Comparison of ENCODE assay signal across 34 cellular contexts in the genomic region with DNA sequence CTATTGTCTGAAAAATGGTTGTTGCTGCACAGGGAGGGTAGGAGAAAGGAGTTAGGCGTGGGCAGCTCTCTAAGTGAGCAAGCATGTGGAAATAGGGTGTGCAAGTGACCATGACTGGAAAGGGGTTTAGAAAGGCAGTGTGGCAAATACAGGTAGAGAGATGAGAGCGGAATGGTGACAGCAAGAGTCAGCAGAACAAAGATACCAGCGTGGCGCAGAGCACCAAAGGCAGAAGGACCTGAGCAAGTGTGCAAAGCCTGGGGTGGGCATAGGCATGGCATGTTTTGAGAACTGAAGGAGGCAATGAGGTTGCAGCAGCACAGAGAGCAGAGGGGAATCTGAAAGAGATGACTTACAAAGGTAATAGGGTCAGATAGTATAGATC. TPM values are rescaled to one million over a fixed set of nuclear protein-coding genes. Genes with fewer than 3 reads are reported as not detected.
"Had no signal": no experiment of that assay in that cellular context is flagged by ENCODE, and none has a peak within 500 bp of the region (broad histone marks: within the 10 kb centered on the region; RNA-seq: fewer than 3 reads in every experiment).

No MANE protein-coding gene starts in this region.

- ATAC-seq: activated CD4-positive, alpha-beta T cell treated with anti-CD3 and anti-CD28 coated beads for 36 hours; activated CD4-positive, CD25-positive, alpha-beta regulatory T cell treated with anti-CD3 and anti-CD28 coated beads, Interleukin-2, amount 50 U/mL, for 24 hours; activated CD8-positive, alpha-beta T cell treated with anti-CD3 and anti-CD28 coated beads, Interleukin-2, amount 10 ng/mL, durations not matched to agents 7 days and 5 days; activated naive CD4-positive, alpha-beta T cell treated with anti-CD3 and anti-CD28 coated beads, Interleukin-2, amount 50 U/mL, for 72 hours; activated T-cell treated with anti-CD3 and anti-CD28 coated beads, Interleukin-2, amount 50 U/mL, for 4 hours; body of pancreas had no signal

- H3K27ac Mint-ChIP-seq: activated CD4-positive, alpha-beta T cell treated with anti-CD3 and anti-CD28 coated beads for 36 hours; activated CD4-positive, alpha-beta T cell treated with anti-CD3 and anti-CD28 coated beads, Interleukin-2, amount 10 ng/mL, durations not matched to agents 7 days and 5 days; activated CD8-positive, alpha-beta T cell treated with anti-CD3 and anti-CD28 coated beads, Interleukin-2, amount 10 ng/mL, durations not matched to agents 7 days and 5 days; activated naive CD4-positive, alpha-beta T cell treated with anti-CD3 and anti-CD28 coated beads for 36 hours; activated naive CD4-positive, alpha-beta T cell treated with anti-CD3 and anti-CD28 coated beads, Interleukin-2, amount 50 U/mL, for 72 hours; activated T-helper 1 cell treated with anti-CD3 and anti-CD28 coated beads, Interleukin-12 subunit alpha, Interleukin-12 subunit beta, Interleukin-2, Interleukin-4 antibody, amounts not matched to agents 30 ng/mL and 10 ng/mL and 1 ng/mL, durations not matched to agents 14 hours and 24 hours and 36 hours; T-helper 1 cell treated with Interleukin-12 subunit alpha and Interleukin-12 subunit beta and Interleukin-4 antibody, amounts not matched to agents 30 μg/mL and 1 μg/mL, for 36 hours; T-helper 2 cell treated with Interferon-gamma antibody and Interleukin-4, amounts not matched to agents 5 μg/mL and 100 μg/mL, for 36 hours had no signal

- H3K4me3 Mint-ChIP-seq: activated CD4-positive, alpha-beta T cell treated with anti-CD3 and anti-CD28 coated beads for 36 hours; activated CD4-positive, alpha-beta T cell treated with anti-CD3 and anti-CD28 coated beads, Interleukin-2, amount 10 ng/mL, durations not matched to agents 7 days and 5 days; activated CD8-positive, alpha-beta T cell treated with anti-CD3 and anti-CD28 coated beads, Interleukin-2, amount 10 ng/mL, durations not matched to agents 7 days and 5 days; activated naive CD4-positive, alpha-beta T cell treated with anti-CD3 and anti-CD28 coated beads for 36 hours; activated T-cell treated with anti-CD3 and anti-CD28 coated beads, Interleukin-2, amount 50 U/mL, for 4 hours; activated T-helper 1 cell treated with anti-CD3 and anti-CD28 coated beads, Interleukin-12 subunit alpha, Interleukin-12 subunit beta, Interleukin-2, Interleukin-4 antibody, amounts not matched to agents 30 ng/mL and 10 ng/mL and 1 ng/mL, durations not matched to agents 14 hours and 24 hours and 36 hours; T-helper 1 cell treated with Interleukin-12 subunit alpha and Interleukin-12 subunit beta and Interleukin-4 antibody, amounts not matched to agents 30 μg/mL and 1 μg/mL, for 36 hours; T-helper 2 cell treated with Interferon-gamma antibody and Interleukin-4, amounts not matched to agents 5 μg/mL and 100 μg/mL, for 36 hours had no signal

- DNase-seq: activated CD4-positive, alpha-beta T cell treated with anti-CD3 and anti-CD28 coated beads for 36 hours; activated CD4-positive, alpha-beta T cell treated with anti-CD3 and anti-CD28 coated beads, Interleukin-2, amount 10 ng/mL, durations not matched to agents 7 days and 5 days; activated CD4-positive, alpha-beta T cell treated with anti-CD3 and anti-CD28 coated beads, Interleukin-2, amount 50 U/mL, for 48 hours; activated CD8-positive, alpha-beta T cell treated with anti-CD3 and anti-CD28 coated beads, Interleukin-2, amount 10 ng/mL, durations not matched to agents 7 days and 5 days; activated gamma-delta T cell treated with Interleukin-2 at 50 U/mL for 16 hours; activated naive CD4-positive, alpha-beta T cell treated with anti-CD3 and anti-CD28 coated beads for 36 hours; activated T-cell treated with anti-CD3 and anti-CD28 coated beads for 4 hours; activated T-cell treated with anti-CD3 and anti-CD28 coated beads, Interleukin-2, amount 50 U/mL, for 4 hours; adrenal gland; body of pancreas; Kasumi-1; KBM-7; MG63; NCI-H1048; NCI-H1436 treated with DMSO at 0.1 percent for 48 hours; NCI-H1694 treated with DMSO at 0.1 percent for 48 hours; NCI-H2029; NCI-H345; NCI-H524 treated with DMSO at 0.1 percent for 48 hours; NCI-H748 treated with DMSO at 0.1 percent for 48 hours; PC-9; Right ventricle myocardium superior had no signal

- H3K4me1 ChIP-seq: breast epithelium had no signal

- H3K9me3 Mint-ChIP-seq: activated T-helper 1 cell treated with anti-CD3 and anti-CD28 coated beads, Interleukin-12 subunit alpha, Interleukin-12 subunit beta, Interleukin-2, Interleukin-4 antibody, amounts not matched to agents 30 ng/mL and 10 ng/mL and 1 ng/mL, durations not matched to agents 14 hours and 24 hours and 36 hours; T-helper 2 cell treated with Interferon-gamma antibody and Interleukin-4, amounts not matched to agents 5 μg/mL and 100 μg/mL, for 36 hours had no signal

- H2AFZ ChIP-seq: PC-9 had no signal

- FAIRE-seq: astrocyte, RCC 7860, TTC549 had no signal

- H3K27me3 Mint-ChIP-seq: activated CD4-positive, alpha-beta T cell treated with anti-CD3 and anti-CD28 coated beads, Interleukin-2, amount 10 ng/mL, durations not matched to agents 7 days and 5 days had no signal

- H3K4me1 Mint-ChIP-seq: activated CD4-positive, alpha-beta T cell treated with anti-CD3 and anti-CD28 coated beads for 36 hours; activated CD4-positive, alpha-beta T cell treated with anti-CD3 and anti-CD28 coated beads, Interleukin-2, amount 10 ng/mL, durations not matched to agents 7 days and 5 days had no signal

- H3K4me3 ChIP-seq: adrenal gland, body of pancreas, breast epithelium, MG63, PC-9, SK-N-MC had no signal

- H3K9me3 ChIP-seq: MG63 had no signal

- H3K4me2 ChIP-seq: PC-9 had no signal

- H3K27me3 ChIP-seq: adrenal gland, body of pancreas, breast epithelium, MG63 had no signal

- H3K27ac ChIP-seq: adrenal gland, body of pancreas, breast epithelium, PC-9, RWPE1, SK-N-MC had no signal

RNA-seq across cellular contexts. Expression of a gene that starts 17.0 kb away (rescaled TPM):
- total RNA-seq: OCI-LY7 had no signal
